In the genomic region with DNA sequence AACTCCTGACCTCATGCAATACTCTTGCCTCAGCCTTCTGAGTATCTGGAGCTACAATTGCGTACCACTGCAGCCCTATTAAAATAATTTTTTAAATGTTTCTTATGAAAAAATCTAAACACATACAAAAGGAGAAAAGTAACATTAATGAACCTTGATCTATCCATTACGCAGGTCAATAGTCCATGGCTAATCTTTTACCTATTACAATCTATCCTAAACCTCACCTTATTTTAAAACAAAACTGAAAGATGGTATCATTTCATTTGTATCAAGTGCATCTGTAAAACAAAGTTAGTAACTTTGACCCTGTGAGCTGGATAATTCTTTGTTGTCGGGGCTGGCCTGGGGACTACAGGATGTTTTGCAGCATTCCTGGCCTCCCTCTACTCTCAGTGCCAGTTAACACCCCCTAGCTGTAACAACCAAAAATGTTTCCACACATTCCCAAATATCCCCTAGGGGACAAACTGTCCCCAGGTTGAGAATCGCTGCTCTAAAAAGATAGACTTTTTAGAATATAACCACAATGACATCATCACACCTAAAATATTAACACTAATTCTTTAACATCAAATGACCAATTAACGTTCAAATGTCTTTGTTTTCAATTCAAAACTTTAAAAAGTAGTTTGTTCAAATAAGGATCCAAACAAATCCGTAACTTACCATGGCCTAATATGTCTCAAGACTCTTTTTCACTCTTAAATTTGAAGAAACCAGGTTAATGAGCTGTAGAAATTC, we compare ENCODE assay signal across 17 cellular contexts. TPM values are rescaled to one million over a fixed set of nuclear protein-coding genes. Genes with fewer than 3 reads are reported as not detected.
DNase-seq lines count a peak whose midpoint lies in the region; FAIRE-seq and TF ChIP-seq lines count a peak whose summit lies in the region.
"Had no signal": no experiment of that assay in that cellular context is flagged by ENCODE, and none has a peak within 500 bp of the region (broad histone marks: within the 10 kb centered on the region; RNA-seq: fewer than 3 reads in every experiment).

No MANE protein-coding gene starts in this region.

- H3K27ac ChIP-seq in endothelial cell of umbilical vein (ENCODE audit: insufficient read depth, low read depth, low read length) = no peak overlapping the region
- no peak overlapping the region for H3K27ac ChIP-seq in osteoblast (ENCODE audit: low read depth, low read length)
- H3K27ac ChIP-seq: colonic mucosa had no signal

- CTCF ChIA-PET in endothelial cell of umbilical vein (lab: Charles Lee) = interaction anchor here (1.0 to 2.9 kb wide), 2 partner anchors 9 to 17 kb away, joined by 3 to 18 read pairs; no protein-coding TSS in a partner anchor

- no peaks in the 10 kb centered on the region for H3K9me1 ChIP-seq in endothelial cell of umbilical vein (replicated peaks; ENCODE audit: control insufficient read depth, extremely low read depth, insufficient read depth, low read length)

- no peaks in the 10 kb centered on the region for H3K79me2 ChIP-seq in endothelial cell of umbilical vein (ENCODE audit: control insufficient read depth, insufficient read depth, low read length)
- no peaks in the 10 kb centered on the region for H3K79me2 ChIP-seq in osteoblast (ENCODE audit: insufficient read depth, low read length)

- DNase-seq in H7 (peak; percentile 55), SK-MEL-5 (ENCODE audit: low read depth, low spot score) (peak; percentile 12), endothelial cell of umbilical vein (ENCODE audit: low read depth, low spot score) (peak; percentile 20), osteoblast (ENCODE audit: insufficient read length, low spot score, missing footprints) (no peak), OCI-M2 (lab: John Stamatoyannopoulos, UW; ENCODE audit: unreplicated experiment) (no peak), cortex of kidney (lab: John Stamatoyannopoulos, UW) (no peak), frontal cortex (ENCODE audit: low spot score in 2 of 2) (no peak)
- DNase-seq: activated CD4-positive, alpha-beta T cell treated with anti-CD3 and anti-CD28 coated beads, Interleukin-2, amount 50 U/mL, for 4 hours; activated T-cell treated with anti-CD3 and anti-CD28 coated beads for 4 hours; AML-193; colonic mucosa; COR-L47; foreskin melanocyte; NCI-H524 treated with DMSO at 0.1 percent for 48 hours; SHP77; stimulated activated naive CD4-positive, alpha-beta T cell; T-helper 1 cell had no signal

- no peak for FAIRE-seq in endothelial cell of umbilical vein (lab: Jason Lieb, UNC)
- no peak for FAIRE-seq in frontal cortex (lab: Jason Lieb, UNC)

- in situ Hi-C loops in SK-MEL-5 (cut with HindIII; ENCODE audit: low pct_unique_long_range_greater_than_20kb, low sequenced_read_pairs) = no loop called here

- H3K4me3 ChIP-seq in H7 (ENCODE audit: insufficient read depth, low read depth, low read length) (no peak overlapping the region), endothelial cell of umbilical vein (replicated peaks in 1 of 3; ENCODE audit: insufficient read depth in 1 of 3, low read depth in 1 of 3, low read length in 3 of 3) (no peak overlapping the region), osteoblast (ENCODE audit: insufficient read depth, low read length) (no peak overlapping the region)
- H3K4me3 ChIP-seq: colonic mucosa had no signal

- peaks cover 29% of the 10 kb centered on the region for H3K36me3 ChIP-seq in H7 (replicated peaks; ENCODE audit: control insufficient read depth, insufficient read depth, low read length)
- H3K36me3 ChIP-seq in endothelial cell of umbilical vein (ENCODE audit: control insufficient read depth in 2 of 2, extremely low read depth in 1 of 2, insufficient read depth in 2 of 2, low read length in 2 of 2) = peaks cover 22 to 28% of the 10 kb centered on the region in 2 experiments
- peaks cover 49% of the 10 kb centered on the region for H3K36me3 ChIP-seq in osteoblast (ENCODE audit: insufficient read depth, low read length)

- dilution Hi-C loops in endothelial cell of umbilical vein (cut with MboI; ENCODE audit: extremely low pct_ligation_motif_present, low sequenced_read_pairs) = no loop called here

- H3K4me2 ChIP-seq in endothelial cell of umbilical vein (ENCODE audit: insufficient read depth, low read length) (no peak overlapping the region), osteoblast (ENCODE audit: insufficient read depth, low read length) (no peak overlapping the region)

- no peak for TF ChIP-seq POLR2A in endothelial cell of umbilical vein (IDR thresholded peaks at IDR 0.05; ENCODE audit: low read depth, low read length)

- POLR2A ChIA-PET in endothelial cell of umbilical vein (lab: Charles Lee) = no interaction called here

- no TSS peak for BruUV-seq in endothelial cell of umbilical vein (replicated peaks; lab: Mats Ljungman, UMichigan)

- TF ChIP-seq CTCF in endothelial cell of umbilical vein (IDR thresholded peaks at IDR 0.05; ENCODE audit: extremely low read depth in 1 of 2, insufficient read depth in 1 of 2, low read depth in 1 of 2, low read length in 2 of 2) = no peak
- peak; percentile 5 for TF ChIP-seq CTCF in osteoblast (IDR thresholded peaks at IDR 0.05; ENCODE audit: extremely low read depth, low read depth, low read length)

- H3K27me3 ChIP-seq in H7 (ENCODE audit: control insufficient read depth, insufficient read depth, low read length) (no peaks in the 10 kb centered on the region), endothelial cell of umbilical vein (ENCODE audit: control insufficient read depth in 2 of 2, insufficient read depth in 2 of 2, low read length in 2 of 2) (no peaks in the 10 kb centered on the region), osteoblast (ENCODE audit: insufficient read depth, low read length) (no peaks in the 10 kb centered on the region)
- H3K27me3 ChIP-seq: colonic mucosa had no signal

- H4K20me1 ChIP-seq in endothelial cell of umbilical vein (replicated peaks; ENCODE audit: control insufficient read depth, extremely low read depth, insufficient read depth, low read length) (no peaks in the 10 kb centered on the region), osteoblast (ENCODE audit: insufficient read depth, low read length) (peaks cover 3% of the 10 kb centered on the region)

- no peaks in the 10 kb centered on the region for H3K4me1 ChIP-seq in endothelial cell of umbilical vein (ENCODE audit: control insufficient read depth, extremely low read depth, insufficient read depth, low read length)
- H3K4me1 ChIP-seq in osteoblast (ENCODE audit: insufficient read depth, low read length) = no peaks in the 10 kb centered on the region
- H3K4me1 ChIP-seq: colonic mucosa had no signal

- intact Hi-C loops in endothelial cell of umbilical vein (cut with micrococcal nuclease) = no loop called here

- H3K9me3 ChIP-seq in endothelial cell of umbilical vein (replicated peaks; ENCODE audit: control insufficient read depth, insufficient read depth, low read length) (no peaks in the 10 kb centered on the region), osteoblast (ENCODE audit: low read depth, low read length) (no peaks in the 10 kb centered on the region)
- H3K9me3 ChIP-seq: colonic mucosa had no signal

- no peak overlapping the region for H3K9ac ChIP-seq in endothelial cell of umbilical vein (replicated peaks; ENCODE audit: extremely low read depth, insufficient read depth, low read length)

- no peak overlapping the region for H2AFZ ChIP-seq in endothelial cell of umbilical vein (ENCODE audit: low read depth, low read length)
- H2AFZ ChIP-seq in osteoblast (ENCODE audit: low read length) = no peak overlapping the region

TF ChIP-seq in endothelial cell of umbilical vein, 7 proteins besides CTCF, POLR2A, EP300 and RAD21:
- TF ChIP-seq MYC (IDR thresholded peaks at IDR 0.05; ENCODE audit: low read depth, low read length) (no peak), FOS (IDR thresholded peaks at IDR 0.05; ENCODE audit: borderline replicate concordance, insufficient read depth, low read length) (no peak)

RNA-seq across cellular contexts. Expression of gene RNF38, which starts 54.8 kb away (rescaled TPM):
- 41.1 and 44.7 TPM in 2 replicates for total RNA-seq in H7 (2014; rRNA removed; shearing (Covaris generic))
- total RNA-seq in SK-MEL-5 (2014; rRNA removed; shearing (Covaris generic)) = 9.4 and 11.0 TPM in 2 replicates
- polyA plus RNA-seq in SK-MEL-5 (2015; cell fraction: cytosol; rRNA removed) = 9.8 and 13.2 TPM in 2 replicates
- polyA plus RNA-seq in SK-MEL-5 (2015; cell fraction: nucleus; rRNA removed) = 11.9 and 14.4 TPM in 2 replicates
- total RNA-seq in endothelial cell of umbilical vein (36.7 and 47.2 TPM in 2 replicates), osteoblast (12.4 and 12.7 TPM in 2 replicates), frontal cortex (38.7 TPM)
- 36.7 and 37.4 TPM in 2 replicates for polyA plus RNA-seq in endothelial cell of umbilical vein
- 23.0 and 30.5 TPM in 2 replicates for polyA plus RNA-seq in endothelial cell of umbilical vein (2011; cell fraction: cytosol; rRNA removed)
- 31.5 and 33.5 TPM in 2 replicates for polyA plus RNA-seq in endothelial cell of umbilical vein (2011; cell fraction: nucleus; rRNA removed)
- polyA plus RNA-seq in endothelial cell of umbilical vein (2012) = 19.2 and 23.2 TPM in 2 replicates
- polyA minus RNA-seq in endothelial cell of umbilical vein = 89.2 and 99.3 TPM in 2 replicates
- polyA minus RNA-seq in endothelial cell of umbilical vein (2011; cell fraction: cytosol; rRNA and poly(A)+ RNA removed) = 13.4 TPM
- 35.6 and 46.8 TPM in 2 replicates for polyA minus RNA-seq in endothelial cell of umbilical vein (2011; cell fraction: nucleus; rRNA and poly(A)+ RNA removed)

Comparison
In these comparisons a context has a peak if more than half of its experiments do, and no peak if none do; other contexts are left out.
1. DNase-seq: peak in H7 (single experiment), SK-MEL-5 (single experiment) and endothelial cell of umbilical vein (single experiment); none in osteoblast (single experiment), OCI-M2 (single experiment), cortex of kidney (single experiment) and frontal cortex (0 of 2).